In the genomic region with DNA sequence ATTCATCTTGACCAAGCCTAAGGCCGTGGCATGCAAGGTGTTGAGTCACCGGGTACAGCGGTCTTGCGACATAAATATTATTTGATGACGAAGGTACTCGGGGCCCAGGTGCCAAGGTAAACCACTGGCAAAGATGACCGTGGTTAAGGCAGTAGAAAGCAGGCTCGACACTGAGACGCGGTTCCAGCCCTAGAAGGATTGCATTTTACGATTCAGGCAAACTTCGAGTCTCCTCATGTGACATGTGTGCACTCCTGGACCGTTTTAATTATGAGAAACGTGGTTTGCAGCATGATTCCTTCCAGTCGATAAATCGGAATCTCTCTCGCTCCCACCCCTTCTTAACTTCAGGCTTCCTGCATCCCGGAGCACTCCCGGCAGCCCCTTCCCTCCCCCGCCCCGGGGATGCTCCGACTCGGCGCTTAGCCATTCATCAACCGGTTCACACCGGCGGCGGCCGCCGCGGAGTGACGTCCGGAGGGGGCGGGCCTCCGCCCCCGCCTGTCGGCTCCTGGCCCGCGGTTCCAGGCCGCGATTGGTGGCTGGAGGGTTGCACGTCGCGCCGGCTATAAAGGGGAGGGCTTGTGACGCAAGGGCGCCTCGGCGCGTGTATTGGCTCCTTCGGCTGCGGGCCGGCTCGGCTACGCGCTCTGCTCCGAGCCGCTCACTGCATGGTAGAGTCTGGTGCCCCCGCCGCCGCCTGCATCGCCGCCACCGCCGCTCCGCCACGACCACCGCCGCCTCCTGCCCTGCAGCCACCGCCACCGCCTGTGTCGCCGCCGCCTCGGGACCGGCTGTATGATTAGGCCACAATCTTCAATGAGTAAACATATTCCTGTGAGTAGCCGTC, we compare ENCODE assay signal across 8 cellular contexts. TPM values are rescaled to one million over a fixed set of nuclear protein-coding genes. Genes with fewer than 3 reads are reported as not detected.
DNase-seq lines count a peak whose midpoint lies in the region; ATAC-seq, FAIRE-seq and TF ChIP-seq lines count a peak whose summit lies in the region.

TSS of gene LOC128125822 (plus strand) at position 598 of the 850 bp plus-strand sequence.
TSS of gene PTP4A1 (plus strand) at position 598 of the 850 bp plus-strand sequence. CDS start 4,401 bp downstream, outside the sequence.

- 0 to 1% (median 1%) methylated on average over 57 to 77 of the region's 77 CpGs for WGBS in psoas muscle, 3 donors

- TF ChIP-seq CTCF in right atrium auricular region (IDR thresholded peaks at IDR 0.05) (no peak), psoas muscle (IDR thresholded peaks at IDR 0.05) (no peak)

- DNase-seq in NCI-H1694 treated with DMSO at 0.1 percent for 48 hours (lab: John Stamatoyannopoulos, UW) = peak; percentile 87
- peak; percentile 94 to 95 (median 94) for DNase-seq in T-helper 17 cell
- DNase-seq in right atrium auricular region (ENCODE audit: low spot score) = peak; percentile 98
- DNase-seq in psoas muscle = peak; percentile 97 to 99
- DNase-seq in urothelium cell line (ENCODE audit: low spot score) = peak; percentile 98

- H3K4me1 Mint-ChIP-seq in T-helper 17 cell = peaks cover 24% of the 10 kb centered on the region

- peak; percentile 99 for FAIRE-seq in urothelium cell line (lab: Jason Lieb, UNC)

- no peaks in the 10 kb centered on the region for H3K27me3 ChIP-seq in right atrium auricular region
- no peaks in the 10 kb centered on the region for H3K27me3 ChIP-seq in psoas muscle (ENCODE audit: insufficient read depth in 3 of 3, low read length in 2 of 3)

- H3K27me3 Mint-ChIP-seq in T-helper 17 cell = no peaks in the 10 kb centered on the region

- TF ChIP-seq POLR2A in GM15510 (IDR thresholded peaks at IDR 0.05; ENCODE audit: borderline replicate concordance, extremely low read depth, insufficient read length) = peak; percentile 80

- ATAC-seq in HG02885 (IDR thresholded peaks at IDR 0.05; ENCODE audit: poor library complexity, unreplicated experiment) = peak; percentile 88
- peak; percentile 88 for ATAC-seq in T-helper 17 cell
- ATAC-seq in psoas muscle = peak; percentile 87 to 91 (median 88)

- intact Hi-C loops in psoas muscle (cut with DNase I) = loop anchor here (5.0 to 10.0 kb wide), 5 partner anchors 65 to 220 kb away; partner anchors contain the start of gene PHF3 (in 1 of the 2)

- peak within 1 kb of the TSS; percentile 95 for H3K4me3 Mint-ChIP-seq in T-helper 17 cell

- no peaks in the 10 kb centered on the region for H3K36me3 Mint-ChIP-seq in T-helper 17 cell (ENCODE audit: low read depth)

- H3K9me3 ChIP-seq in T-helper 17 cell (ENCODE audit: control insufficient read depth, low read length, poor library complexity, severe bottlenecking) = no peaks in the 10 kb centered on the region
- no peaks in the 10 kb centered on the region for H3K9me3 ChIP-seq in right atrium auricular region
- H3K9me3 ChIP-seq in psoas muscle = no peaks in the 10 kb centered on the region

- H3K4me3 ChIP-seq in right atrium auricular region (peak within 1 kb of the TSS; percentile 95 to 99), psoas muscle (peak within 1 kb of the TSS; percentile 95)

- peak within 1 kb of the TSS; percentile 89 for H3K27ac Mint-ChIP-seq in T-helper 17 cell

- peak within 1 kb of the TSS; percentile 87 for H3K27ac ChIP-seq in angular gyrus (ENCODE audit: low read depth, low read length)
- H3K27ac ChIP-seq in right atrium auricular region = peak within 1 kb of the TSS; percentile 99 to 100
- peak within 1 kb of the TSS; percentile 99 for H3K27ac ChIP-seq in psoas muscle

- H3K36me3 ChIP-seq in right atrium auricular region (peaks cover 8% of the 10 kb centered on the region), psoas muscle (ENCODE audit: insufficient read depth in 1 of 2, low read depth in 1 of 2) (peaks cover 0 to 10% of the 10 kb centered on the region in 2 donors)

- H3K4me1 ChIP-seq in right atrium auricular region = peaks cover 0 to 11% of the 10 kb centered on the region in 2 donors
- H3K4me1 ChIP-seq in psoas muscle = peaks cover 17% of the 10 kb centered on the region

RNA-seq across cellular contexts. Expression of gene PTP4A1, which starts in this region (rescaled TPM):
- total RNA-seq in T-helper 17 cell (100 to 1,000 TPM; 112 to 129 TPM), right atrium auricular region (10 to 100 TPM; 17.1 to 17.9 TPM), psoas muscle (100 to 1,000 TPM; 153 to 202 (median 184) TPM)
- polyA plus RNA-seq in psoas muscle = 100 to 1,000 TPM; 113 to 159 (median 151) TPM

Comparison
In these comparisons a context has a peak if more than half of its experiments do, and no peak if none do; other contexts are left out.
1. Peak in every context shown above with its lines: DNase-seq, ATAC-seq, H3K4me3 ChIP-seq and H3K27ac ChIP-seq.
2. RNA of gene PTP4A1 (total RNA-seq): 153 to 202 TPM in psoas muscle and 112 to 129 TPM in T-helper 17 cell; 17.1 to 17.9 TPM in right atrium auricular region; every median in the first group is over 4 times any median in the second.